Comparison of ENCODE assay signal across 8 cellular contexts in genomic region chr5:86971034-86971511, GRCh38.
DNase-seq lines count a peak whose midpoint lies in the region; ATAC-seq, FAIRE-seq and TF ChIP-seq lines count a peak whose summit lies in the region.

No MANE protein-coding gene starts in this region.

- H3K9me3 ChIP-seq in GM23248 (ENCODE audit: low read depth) (no peaks in the 10 kb centered on the region), OCI-LY7 (ENCODE audit: low read length) (no peaks in the 10 kb centered on the region), left ventricle myocardium inferior (replicated peaks) (no peaks in the 10 kb centered on the region), spleen (no peaks in the 10 kb centered on the region)

- no peak overlapping the region for H3K27ac ChIP-seq in GM23248
- H3K27ac ChIP-seq in OCI-LY7 (ENCODE audit: low read depth, low read length, poor library complexity, severe bottlenecking), result no peak overlapping the region
- peak overlapping the region; percentile 16 for H3K27ac ChIP-seq in left ventricle myocardium inferior (replicated peaks)
- no peak overlapping the region for H3K27ac ChIP-seq in spleen

- ATAC-seq in HG03469 (IDR thresholded peaks at IDR 0.05; ENCODE audit: unreplicated experiment), result no peak

- H3K4me1 ChIP-seq in GM23248 (ENCODE audit: insufficient read depth) (peaks cover 17% of the 10 kb centered on the region), OCI-LY7 (ENCODE audit: insufficient read depth, low read length, poor library complexity, severe bottlenecking) (no peaks in the 10 kb centered on the region), left ventricle myocardium inferior (no peaks in the 10 kb centered on the region), spleen (peaks cover 0 to 24% (median 3%) of the 10 kb centered on the region in 6 donors)

- BruUV-seq in OCI-LY7 (replicated peaks; lab: Mats Ljungman, UMichigan), result no TSS peak

- CTCF ChIA-PET in OCI-LY7 (lab: Charles Lee; ENCODE audit: unreplicated experiment), result no interaction called here

- peak; percentile 13 for TF ChIP-seq CTCF in D721Med (IDR thresholded peaks at IDR 0.05; ENCODE audit: insufficient read depth, missing control alignments)
- TF ChIP-seq CTCF in OCI-LY7 (conservative IDR thresholded peaks at IDR 0.05; ENCODE audit: low read length), result peak; percentile 64
- TF ChIP-seq CTCF in left ventricle myocardium inferior (IDR thresholded peaks at IDR 0.05; ENCODE audit: borderline replicate concordance), result peak; percentile 18
- TF ChIP-seq CTCF in spleen (IDR thresholded peaks at IDR 0.05 in 8 of 11, conservative IDR thresholded peaks at IDR 0.05 in 3 of 11), result peak in 4 of 11 experiments; percentile 13 to 21 (median 18)

- H2AFZ ChIP-seq in GM23248 (peak overlapping the region; percentile 62), OCI-LY7 (ENCODE audit: low read length) (no peak overlapping the region)

- H3K79me2 ChIP-seq in GM23248 (ENCODE audit: insufficient read depth), result no peaks in the 10 kb centered on the region
- H3K79me2 ChIP-seq in OCI-LY7 (ENCODE audit: insufficient read depth, low read depth, low read length), result no peaks in the 10 kb centered on the region

- no peaks in the 10 kb centered on the region for H3K36me3 ChIP-seq in GM23248 (ENCODE audit: low read depth)
- H3K36me3 ChIP-seq in OCI-LY7 (ENCODE audit: insufficient read depth, low read length), result no peaks in the 10 kb centered on the region
- H3K36me3 ChIP-seq in left ventricle myocardium inferior, result no peaks in the 10 kb centered on the region
- no peaks in the 10 kb centered on the region for H3K36me3 ChIP-seq in spleen

- no peaks in the 10 kb centered on the region for H3K9me2 ChIP-seq in GM23248 (ENCODE audit: insufficient read depth)
- no peaks in the 10 kb centered on the region for H3K9me2 ChIP-seq in OCI-LY7 (ENCODE audit: insufficient read depth, low read length)

- intact Hi-C loops in OCI-LY7 (cut with micrococcal nuclease; ENCODE audit: unreplicated experiment), result no loop called here
- intact Hi-C loops in left ventricle myocardium inferior (cut with micrococcal nuclease), result no loop called here
- intact Hi-C loops in spleen (cut with DNase I; ENCODE audit: low total_unique reads), result no loop called here

- no peaks in the 10 kb centered on the region for H4K20me1 ChIP-seq in GM23248 (ENCODE audit: insufficient read depth)
- no peaks in the 10 kb centered on the region for H4K20me1 ChIP-seq in OCI-LY7 (ENCODE audit: insufficient read depth, low read length)

- peak overlapping the region; percentile 16 for H3K4me3 ChIP-seq in GM23248
- H3K4me3 ChIP-seq in OCI-LY7 (ENCODE audit: low read depth, low read length, poor library complexity, severe bottlenecking), result no peak overlapping the region
- H3K4me3 ChIP-seq in left ventricle myocardium inferior, result no peak overlapping the region
- peak overlapping the region in 1 of 8 donors; percentile 26 for H3K4me3 ChIP-seq in spleen

- DNase-seq in D721Med (ENCODE audit: insufficient read length, low spot score) (no peak), GM23248 (peak; percentile 53), OCI-LY7 (ENCODE audit: low spot score) (peak; percentile 26), left ventricle myocardium inferior (no peak), HK-2 (ENCODE audit: unreplicated experiment) (no peak), UCSD-AML1 (lab: John Stamatoyannopoulos, UW; ENCODE audit: unreplicated experiment) (no peak), spleen (no peak)

- no peak overlapping the region for H3K9ac ChIP-seq in GM23248

- TF ChIP-seq POLR2A in spleen (IDR thresholded peaks at IDR 0.05), result no peak

- peaks cover 8% of the 10 kb centered on the region; the same call in 1 of the 2 replicates for H3F3A ChIP-seq in GM23248 (ENCODE audit: insufficient read depth)

- 2 to 4% methylated on average over 4 of the region's 4 CpGs for WGBS in GM23248 (ENCODE audit: low coverage in 1 of 2, low lambda C conversion rate in 2 of 2, missing lambda C conversion rate in 2 of 2), 2 experiments
- 17 to 39% (median 26%) methylated on average over 4 of the region's 4 CpGs for WGBS in spleen, 5 donors

- POLR2A ChIA-PET in OCI-LY7 (lab: Charles Lee), result interaction anchor here (0.6 to 1.1 kb wide), 2 partner anchors 13 to 917 kb away, joined by 3 read pairs; no protein-coding TSS in a partner anchor

- in situ Hi-C loops in GM23248 (cut with MboI), result no loop called here

- FAIRE-seq in D721Med (lab: Jason Lieb, UNC), result no peak

- H3K4me2 ChIP-seq in GM23248 (ENCODE audit: unreplicated experiment) (peak overlapping the region; percentile 38), OCI-LY7 (ENCODE audit: low read length) (no peak overlapping the region)

- H3K27me3 ChIP-seq in GM23248 (replicated peaks; ENCODE audit: insufficient read depth), result no peaks in the 10 kb centered on the region
- H3K27me3 ChIP-seq in left ventricle myocardium inferior (ENCODE audit: low read depth), result no peaks in the 10 kb centered on the region
- no peaks in the 10 kb centered on the region for H3K27me3 ChIP-seq in spleen (replicated peaks in 1 of 7)

Comparison
In these comparisons a context has a peak if more than half of its experiments do, and no peak if none do; other contexts are left out.
1. DNase-seq: peak in GM23248 (single experiment) and OCI-LY7 (single experiment); none in D721Med (single experiment), left ventricle myocardium inferior (single experiment), HK-2 (single experiment), UCSD-AML1 (single experiment) and spleen (single experiment).